ENCODE assay signal across 8 cellular contexts in genomic region chr14:32711103-32711680, GRCh38.
A peak's percentile ranks its signal among the peaks of the same experiment; 100 is the strongest.
DNase-seq lines count a peak whose midpoint lies in the region; ATAC-seq and TF ChIP-seq lines count a peak whose summit lies in the region.

No MANE protein-coding gene starts in this region.

- no peak overlapping the region for H3K27ac Mint-ChIP-seq in activated CD4-positive, alpha-beta T cell treated with anti-CD3 and anti-CD28 coated beads for 36 hours

- no peak for ATAC-seq in activated CD4-positive, alpha-beta T cell treated with anti-CD3 and anti-CD28 coated beads for 36 hours
- ATAC-seq in HG03354 (IDR thresholded peaks at IDR 0.05; ENCODE audit: poor library complexity, severe bottlenecking, unreplicated experiment) (peak; percentile 76), lower lobe of right lung (no peak), GM19455 (IDR thresholded peaks at IDR 0.05; ENCODE audit: unreplicated experiment) (no peak)

- CTCF ChIA-PET in activated CD4-positive, alpha-beta T cell treated with anti-CD3 and anti-CD28 coated beads for 36 hours (lab: Charles Lee), result interaction anchor here (0.6 to 1.0 kb wide), 5 partner anchors 11 to 1818 kb away, joined by 3 to 4 read pairs (median 3); no protein-coding TSS in a partner anchor

- TF ChIP-seq CTCF in lower lobe of right lung (IDR thresholded peaks at IDR 0.05), result peak; percentile 44

- H3K4me1 Mint-ChIP-seq in activated CD4-positive, alpha-beta T cell treated with anti-CD3 and anti-CD28 coated beads for 36 hours, result peaks cover 2% of the 10 kb centered on the region

- no peaks in the 10 kb centered on the region for H3K36me3 ChIP-seq in lower lobe of right lung

- H3K4me1 ChIP-seq in lower lobe of right lung, result peaks cover 17% of the 10 kb centered on the region

- intact Hi-C loops in activated CD4-positive, alpha-beta T cell treated with anti-CD3 and anti-CD28 coated beads for 36 hours (cut with DNase I, micrococcal nuclease), result loop anchor here (1.0 to 2.0 kb wide), 3 partner anchors 722 to 1082 kb away; no protein-coding TSS in a partner anchor
- intact Hi-C loops in lower lobe of right lung (cut with DNase I), result no loop called here

- no peak overlapping the region for H3K4me3 Mint-ChIP-seq in activated CD4-positive, alpha-beta T cell treated with anti-CD3 and anti-CD28 coated beads for 36 hours

- no peak overlapping the region for H3K27ac ChIP-seq in lower lobe of right lung

- POLR2A ChIA-PET in activated CD4-positive, alpha-beta T cell treated with anti-CD3 and anti-CD28 coated beads for 36 hours (lab: Charles Lee), result no interaction called here

- H3K9me3 ChIP-seq in lower lobe of right lung, result no peaks in the 10 kb centered on the region

- peak; percentile 17 for DNase-seq in activated CD4-positive, alpha-beta T cell treated with anti-CD3 and anti-CD28 coated beads for 36 hours
- no peak for DNase-seq in activated CD4-positive, alpha-beta T cell treated with anti-CD3 and anti-CD28 coated beads for 4 hours
- DNase-seq in NCI-H748 (lab: John Stamatoyannopoulos, UW; ENCODE audit: unreplicated experiment), result peak; percentile 80
- DNase-seq in cerebellar cortex (ENCODE audit: low spot score), result peak; percentile 35
- no peak for DNase-seq in lower lobe of right lung
- DNase-seq in NK-92 (lab: John Stamatoyannopoulos, UW; ENCODE audit: unreplicated experiment), result no peak

- peaks cover 3% of the 10 kb centered on the region for H3K27me3 Mint-ChIP-seq in activated CD4-positive, alpha-beta T cell treated with anti-CD3 and anti-CD28 coated beads for 36 hours

- H3K4me3 ChIP-seq in lower lobe of right lung, result no peak overlapping the region

- H3K36me3 Mint-ChIP-seq in activated CD4-positive, alpha-beta T cell treated with anti-CD3 and anti-CD28 coated beads for 36 hours (ENCODE audit: low read depth), result no peaks in the 10 kb centered on the region

- H3K27me3 ChIP-seq in lower lobe of right lung (ENCODE audit: low read depth), result no peaks in the 10 kb centered on the region

- H3K9me3 Mint-ChIP-seq in activated CD4-positive, alpha-beta T cell treated with anti-CD3 and anti-CD28 coated beads for 36 hours (ENCODE audit: low read depth), result no peaks in the 10 kb centered on the region

Comparison
In these comparisons a context has a peak if more than half of its experiments do, and no peak if none do; other contexts are left out.
1. DNase-seq: peak in activated CD4-positive, alpha-beta T cell treated with anti-CD3 and anti-CD28 coated beads for 36 hours (single experiment), NCI-H748 (single experiment) and cerebellar cortex (single experiment); none in activated CD4-positive, alpha-beta T cell treated with anti-CD3 and anti-CD28 coated beads for 4 hours (0 of 2), lower lobe of right lung (single experiment) and NK-92 (single experiment).